In genomic region chr1:162609306-162609705, GRCh38 we compare ENCODE assay signal across 15 cellular contexts. TPM values are rescaled to one million over a fixed set of nuclear protein-coding genes. Genes with fewer than 3 reads are reported as not detected.
A peak's percentile ranks its signal among the peaks of the same experiment; 100 is the strongest.
DNase-seq lines count a peak whose midpoint lies in the region; ATAC-seq lines count a peak whose summit lies in the region.
"Had no signal": no experiment of that assay in that cellular context is flagged by ENCODE, and none has a peak within 500 bp of the region (broad histone marks: within the 10 kb centered on the region; RNA-seq: fewer than 3 reads in every experiment).

No MANE protein-coding gene starts in this region.

- H3K27ac ChIP-seq in SK-N-MC (peak overlapping the region; percentile 55), trophoblast cell (ENCODE audit: low read depth, low read length) (no peak overlapping the region)

- H4K91ac ChIP-seq in trophoblast cell (ENCODE audit: low read depth, low read length), result no peak overlapping the region

- H3K23ac ChIP-seq in trophoblast cell (ENCODE audit: low read length), result no peak overlapping the region

- H3K4me3 ChIP-seq in SK-N-MC (no peak overlapping the region), trophoblast cell (ENCODE audit: low read depth, low read length) (no peak overlapping the region)

- DNase-seq in G401 (ENCODE audit: low spot score) (peak; percentile 80), SK-N-MC (ENCODE audit: low read depth, low spot score) (no peak), trophoblast cell (no peak), NCI-H1436 (lab: John Stamatoyannopoulos, UW) (no peak), A172 (ENCODE audit: low spot score) (no peak)
- DNase-seq: 8988T; Calu3; CD4-positive, alpha-beta memory T cell; COR-L47; DMS153; EL; GF-D8; H7; HCEC 1CT had no signal

- no peak overlapping the region for H2AK5ac ChIP-seq in trophoblast cell (ENCODE audit: low read length)

- H3K9me3 ChIP-seq in SK-N-MC (ENCODE audit: low read depth, low read length) (no peaks in the 10 kb centered on the region), trophoblast cell (ENCODE audit: insufficient read depth, low read depth, low read length) (no peaks in the 10 kb centered on the region)

- no peak overlapping the region for H3K4ac ChIP-seq in trophoblast cell (ENCODE audit: low read depth, low read length)

- no peak overlapping the region for H4K8ac ChIP-seq in trophoblast cell (ENCODE audit: low read depth, low read length)

- H2BK12ac ChIP-seq in trophoblast cell (ENCODE audit: low read length), result no peak overlapping the region

- H3K79me2 ChIP-seq in trophoblast cell (ENCODE audit: control insufficient read depth, insufficient read depth, low read length, poor library complexity), result no peaks in the 10 kb centered on the region

- no peak overlapping the region for H3K9ac ChIP-seq in SK-N-MC (ENCODE audit: insufficient read length)
- H3K9ac ChIP-seq in trophoblast cell (ENCODE audit: low read length), result no peak overlapping the region

- H3K36me3 ChIP-seq in SK-N-MC (ENCODE audit: insufficient read depth, low read length) (peaks cover 23% of the 10 kb centered on the region), trophoblast cell (ENCODE audit: control insufficient read depth in 1 of 2, insufficient read depth in 2 of 2, low read length in 2 of 2) (peaks cover 0 to 2% of the 10 kb centered on the region in 2 experiments)

- no peak overlapping the region for H2BK5ac ChIP-seq in trophoblast cell (ENCODE audit: low read depth, low read length, poor library complexity)

- no CpG with 5 or more reads among the region's 2 CpGs for WGBS in trophoblast cell (ENCODE audit: extremely low coverage, insufficient coverage, insufficient read length)

- H3K18ac ChIP-seq in trophoblast cell (ENCODE audit: low read length), result no peak overlapping the region

- H2AFZ ChIP-seq in trophoblast cell (ENCODE audit: insufficient read depth, low read length, poor library complexity), result no peak overlapping the region

- peak overlapping the region; percentile 43 for H4K12ac ChIP-seq in trophoblast cell (ENCODE audit: low read depth, low read length)

- H2BK120ac ChIP-seq in trophoblast cell (ENCODE audit: insufficient read depth, low read length, poor library complexity), result no peak overlapping the region

- no peaks in the 10 kb centered on the region for H3K4me1 ChIP-seq in trophoblast cell (ENCODE audit: control insufficient read depth in 1 of 2, insufficient read depth in 2 of 2, low read length in 2 of 2)

- no peak overlapping the region for H3K14ac ChIP-seq in trophoblast cell (ENCODE audit: low read length)

- no peak for ATAC-seq in GM21360 (IDR thresholded peaks at IDR 0.05; ENCODE audit: unreplicated experiment)

- H3K79me1 ChIP-seq in trophoblast cell (ENCODE audit: low read length), result no peaks in the 10 kb centered on the region

- no peaks in the 10 kb centered on the region for H3K27me3 ChIP-seq in trophoblast cell (ENCODE audit: insufficient read depth, low read length)

- in situ Hi-C loops in G401 (cut with HindIII; ENCODE audit: low sequenced_read_pairs), result no loop called here

- H3K4me2 ChIP-seq in trophoblast cell (ENCODE audit: low read length), result no peak overlapping the region

RNA-seq across cellular contexts. Expression of gene DDR2, which starts 23.0 kb away (rescaled TPM):
- total RNA-seq in G401 (2014; rRNA removed; shearing (Covaris generic)), result 34.3 and 37.5 TPM in 2 replicates
- 0.45 and 0.71 TPM in 2 replicates for polyA plus RNA-seq in trophoblast cell (2013)
- total RNA-seq in A172 (2014; rRNA removed; shearing (Covaris generic)), result 73.0 and 84.2 TPM in 2 replicates

RNA-seq across cellular contexts. Expression of gene UAP1, which starts 47.8 kb away (rescaled TPM):
- 49.3 and 69.4 TPM in 2 replicates for total RNA-seq in G401 (2014; rRNA removed; shearing (Covaris generic))
- 39.2 and 40.5 TPM in 2 replicates for polyA plus RNA-seq in trophoblast cell (2013)
- total RNA-seq in A172 (2014; rRNA removed; shearing (Covaris generic)), result 247 and 258 TPM in 2 replicates
